Comparison of ENCODE assay signal across 9 cellular contexts in genomic region chr10:13717571-13717935, GRCh38.
A peak's percentile ranks its signal among the peaks of the same experiment; 100 is the strongest.
DNase-seq lines count a peak whose midpoint lies in the region; ATAC-seq and TF ChIP-seq lines count a peak whose summit lies in the region.
"Had no signal": no experiment of that assay in that cellular context is flagged by ENCODE, and none has a peak within 500 bp of the region (broad histone marks: within the 10 kb centered on the region; RNA-seq: fewer than 3 reads in every experiment).

No MANE protein-coding gene starts in this region.

- H3K36me3 ChIP-seq in body of pancreas (replicated peaks in 1 of 2; ENCODE audit: insufficient read depth in 1 of 2, low read depth in 2 of 2) (no peaks in the 10 kb centered on the region), lower lobe of right lung (no peaks in the 10 kb centered on the region), tibial artery (peaks cover 0 to 5% (median 0%) of the 10 kb centered on the region in 3 donors)

- TF ChIP-seq CTCF in body of pancreas (IDR thresholded peaks at IDR 0.05) (no peak), lower lobe of right lung (IDR thresholded peaks at IDR 0.05) (no peak), tibial artery (IDR thresholded peaks at IDR 0.05) (no peak)

- TF ChIP-seq POLR2A in body of pancreas (IDR thresholded peaks at IDR 0.05), result no peak

- peaks cover 0 to 3% of the 10 kb centered on the region in 2 donors for H3K9me3 Mint-ChIP-seq in activated T-cell treated with anti-CD3 and anti-CD28 coated beads, Interleukin-2, amount 50 U/mL, for 72 hours

- H3K27me3 Mint-ChIP-seq in activated T-cell treated with anti-CD3 and anti-CD28 coated beads, Interleukin-2, amount 50 U/mL, for 72 hours (ENCODE audit: low read depth), result peaks cover 9% of the 10 kb centered on the region

- H3K4me3 ChIP-seq in body of pancreas, result peak overlapping the region; percentile 13 to 18
- peak overlapping the region; percentile 41 for H3K4me3 ChIP-seq in lower lobe of right lung
- peak overlapping the region in 1 of 2 donors; percentile 32 for H3K4me3 ChIP-seq in tibial artery

- H3K27ac Mint-ChIP-seq in activated T-cell treated with anti-CD3 and anti-CD28 coated beads, Interleukin-2, amount 50 U/mL, for 72 hours, result no peak overlapping the region

- DNase-seq in activated T-cell treated with anti-CD3 and anti-CD28 coated beads, Interleukin-2, amount 50 U/mL, for 72 hours, result no peak
- no peak for DNase-seq in activated T-cell treated with anti-CD3 and anti-CD28 coated beads, Interleukin-2, amount 50 U/mL, for 48 hours
- no peak for DNase-seq in body of pancreas
- no peak for DNase-seq in lower lobe of right lung
- no peak for DNase-seq in tibial artery
- DNase-seq in HT-29 (ENCODE audit: low spot score), result no peak
- DNase-seq: NCI-H2081 treated with DMSO at 0.1 percent for 48 hours had no signal

- H3K27me3 ChIP-seq in body of pancreas (no peaks in the 10 kb centered on the region), lower lobe of right lung (ENCODE audit: low read depth) (no peaks in the 10 kb centered on the region), tibial artery (no peaks in the 10 kb centered on the region)

- peaks cover 30% of the 10 kb centered on the region for H3K4me1 ChIP-seq in body of pancreas
- H3K4me1 ChIP-seq in lower lobe of right lung, result peaks cover 55% of the 10 kb centered on the region
- peaks cover 0 to 49% (median 22%) of the 10 kb centered on the region in 4 donors for H3K4me1 ChIP-seq in tibial artery

- H3K36me3 Mint-ChIP-seq in activated T-cell treated with anti-CD3 and anti-CD28 coated beads, Interleukin-2, amount 50 U/mL, for 72 hours (ENCODE audit: insufficient read depth in 2 of 2), result no peaks in the 10 kb centered on the region

- peak overlapping the region; percentile 60 to 76 for H3K4me3 Mint-ChIP-seq in activated T-cell treated with anti-CD3 and anti-CD28 coated beads, Interleukin-2, amount 50 U/mL, for 72 hours

- WGBS in body of pancreas, 2 donors, result 12 to 21% methylated on average over 8 of the region's 8 CpGs

- H3K27ac ChIP-seq in body of pancreas (peak overlapping the region; percentile 68 to 90 (median 86)), lower lobe of right lung (peak overlapping the region; percentile 69), tibial artery (peak overlapping the region; percentile 36 to 65)

- H3K9me3 ChIP-seq in body of pancreas, result no peaks in the 10 kb centered on the region
- no peaks in the 10 kb centered on the region for H3K9me3 ChIP-seq in lower lobe of right lung
- no peaks in the 10 kb centered on the region for H3K9me3 ChIP-seq in tibial artery

- intact Hi-C loops in body of pancreas (cut with DNase I), result loop anchor here (10.0 kb wide), 1 partner anchor 57 kb away; no protein-coding TSS in a partner anchor
- intact Hi-C loops in lower lobe of right lung (cut with DNase I), result no loop called here
- intact Hi-C loops in tibial artery (cut with DNase I; ENCODE audit: low total_unique reads), result no loop called here

- no peak for ATAC-seq in activated T-cell treated with anti-CD3 and anti-CD28 coated beads, Interleukin-2, amount 50 U/mL, for 72 hours (replicated peaks in 1 of 2)
- peak; percentile 65 for ATAC-seq in body of pancreas
- peak; percentile 10 to 28 for ATAC-seq in lower lobe of right lung
- ATAC-seq in HG03139 (IDR thresholded peaks at IDR 0.05; ENCODE audit: unreplicated experiment), result no peak
- ATAC-seq in GM19452 (IDR thresholded peaks at IDR 0.05; ENCODE audit: unreplicated experiment), result no peak

- peaks cover 25% of the 10 kb centered on the region for H3K4me1 Mint-ChIP-seq in activated T-cell treated with anti-CD3 and anti-CD28 coated beads, Interleukin-2, amount 50 U/mL, for 72 hours (ENCODE audit: low read depth)

Comparison
In these comparisons a context has a peak if more than half of its experiments do, and no peak if none do; other contexts are left out.
1. ATAC-seq: peak in body of pancreas (single experiment) and lower lobe of right lung (2 of 2); none in activated T-cell treated with anti-CD3 and anti-CD28 coated beads, Interleukin-2, amount 50 U/mL, for 72 hours (0 of 2), HG03139 (single experiment) and GM19452 (single experiment).
2. Peak in every context shown above with its lines, with median percentiles within 50 percentile points of each other: H3K27ac ChIP-seq.